26 cellular contexts compared by ENCODE assay signal in genomic region chr9:116020146-116020545, GRCh38.
"Had no signal": no experiment of that assay in that cellular context is flagged by ENCODE, and none has a peak within 500 bp of the region (broad histone marks: within the 10 kb centered on the region; RNA-seq: fewer than 3 reads in every experiment).

No MANE protein-coding gene starts in this region.

- H3K9me3 ChIP-seq: ascending aorta, body of pancreas, MG63 had no signal

- H3K36me3 ChIP-seq: ascending aorta, MG63 had no signal

- ATAC-seq: activated CD8-positive, alpha-beta T cell treated with anti-CD3 and anti-CD28 coated beads, Interleukin-2, amount 10 ng/mL, durations not matched to agents 7 days and 5 days; body of pancreas; PC-3; T-helper 17 cell; WTC11 had no signal

- H3K4me1 ChIP-seq: ascending aorta, body of pancreas had no signal

- DNase-seq: activated CD4-positive, alpha-beta T cell treated with anti-CD3 and anti-CD28 coated beads for 48 hours; activated CD4-positive, alpha-beta T cell treated with anti-CD3 and anti-CD28 coated beads, Interleukin-2, amount 50 U/mL, for 4 hours; activated CD4-positive, CD25-positive, alpha-beta regulatory T cell treated with anti-CD3 and anti-CD28 coated beads, Interleukin-2, amount 50 U/mL, for 72 hours; activated CD8-positive, alpha-beta memory T cell treated with anti-CD3 and anti-CD28 coated beads, Interleukin-2, amount 50 U/mL, for 48 hours; activated CD8-positive, alpha-beta T cell treated with anti-CD3 and anti-CD28 coated beads, Interleukin-2, amount 10 ng/mL, durations not matched to agents 7 days and 5 days; activated effector memory CD4-positive, alpha-beta T cell treated with Interleukin-2 at 50 U/mL for 16 hours; activated naive CD4-positive, alpha-beta T cell; activated T-cell treated with anti-CD3 and anti-CD28 coated beads, Interleukin-2, amount 50 U/mL, for 1 hour; amniotic stem cell; body of pancreas; central memory CD4-positive, alpha-beta T cell; KG1; MG63; NCI-H1105; NCI-H1436 treated with DMSO at 0.1 percent for 48 hours; NCI-H187; NCI-H2081; NCI-H510A treated with DMSO at 0.1 percent for 48 hours; NCI-H69; NK-92 treated with Interleukin-12 subunit alpha and Interleukin-12 subunit beta, amount 100 ng/mL, for 24 hours; SHP77 treated with DMSO at 0.1 percent for 48 hours; T-helper 17 cell; T-helper 9 cell had no signal

- H3K27ac ChIP-seq: ascending aorta, body of pancreas had no signal

- H3K4me3 ChIP-seq: ascending aorta, body of pancreas, MG63 had no signal

- H3K27me3 ChIP-seq: ascending aorta, body of pancreas, MG63 had no signal
